14 cellular contexts compared by ENCODE assay signal in the genomic region with DNA sequence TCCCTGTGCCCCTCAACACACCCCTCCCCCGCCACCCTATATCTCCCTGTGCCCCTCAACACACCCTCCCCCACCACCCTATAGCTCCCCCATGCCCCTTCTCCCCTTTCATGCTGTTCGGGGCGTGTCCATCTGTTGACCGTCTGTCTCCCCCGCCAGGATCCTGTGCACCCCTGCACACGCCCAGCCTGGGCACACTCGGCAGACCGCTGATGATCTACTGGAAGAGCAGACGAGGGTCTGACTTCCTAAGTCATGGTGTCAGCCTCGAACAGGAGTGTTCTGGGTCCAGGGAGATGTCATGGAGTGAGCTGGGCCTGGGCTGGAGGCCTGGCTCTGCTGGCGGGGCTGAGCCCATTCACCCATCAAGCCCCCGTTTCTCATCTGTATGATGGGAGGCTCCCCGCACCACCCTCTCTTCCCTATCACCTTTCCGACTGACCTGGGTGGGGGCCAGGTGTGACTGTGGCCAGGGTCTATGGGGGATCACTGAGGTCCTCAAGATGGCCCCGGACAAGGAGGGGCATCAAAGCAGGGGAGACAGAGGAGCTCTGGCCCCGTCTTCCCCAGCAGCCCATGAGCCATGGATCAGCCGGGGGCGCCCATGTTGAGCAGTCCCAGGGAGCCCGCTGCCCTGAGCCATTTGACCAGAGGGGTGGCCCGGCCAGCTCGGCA. TPM values are rescaled to one million over a fixed set of nuclear protein-coding genes. Genes with fewer than 3 reads are reported as not detected.
DNase-seq lines count a peak whose midpoint lies in the region; ATAC-seq, FAIRE-seq and TF ChIP-seq lines count a peak whose summit lies in the region.
"Had no signal": no experiment of that assay in that cellular context is flagged by ENCODE, and none has a peak within 500 bp of the region (broad histone marks: within the 10 kb centered on the region; RNA-seq: fewer than 3 reads in every experiment).

No MANE protein-coding gene starts in this region.

- no peak overlapping the region for H3K27ac Mint-ChIP-seq in endothelial cell (ENCODE audit: unreplicated experiment)
- H3K27ac Mint-ChIP-seq: activated naive CD8-positive, alpha-beta T cell treated with anti-CD3 and anti-CD28 coated beads for 36 hours had no signal

- no peaks in the 10 kb centered on the region for H3K9me3 Mint-ChIP-seq in endothelial cell (ENCODE audit: unreplicated experiment)

- H3K4me1 ChIP-seq in Panc1 (ENCODE audit: control insufficient read depth, insufficient read depth, low read length) (peaks cover 12% of the 10 kb centered on the region; the same call in 1 of the 2 replicates), psoas muscle (peaks cover 17% of the 10 kb centered on the region)

- H3K36me3 ChIP-seq in Panc1 (ENCODE audit: control insufficient read depth, insufficient read depth, low read length) (no peaks in the 10 kb centered on the region), psoas muscle (ENCODE audit: insufficient read depth in 1 of 2, low read depth in 1 of 2) (no peaks in the 10 kb centered on the region)

- TF ChIP-seq CTCF in AG04450 (IDR thresholded peaks at IDR 0.05; ENCODE audit: low read depth, low read length) (no peak), Panc1 (IDR thresholded peaks at IDR 0.05) (no peak), psoas muscle (IDR thresholded peaks at IDR 0.05) (no peak), endothelial cell (IDR thresholded peaks at IDR 0.05; ENCODE audit: unreplicated experiment) (no peak)

- peaks cover 14% of the 10 kb centered on the region for H3K36me3 Mint-ChIP-seq in endothelial cell (ENCODE audit: low read depth, unreplicated experiment)
- H3K36me3 Mint-ChIP-seq: activated naive CD8-positive, alpha-beta T cell treated with anti-CD3 and anti-CD28 coated beads for 36 hours had no signal

- POLR2A ChIA-PET in AG04450 (lab: Yijun Ruan, JAX) = interaction anchor here (1.0 to 1.2 kb wide), 2 partner anchors 10 to 72 kb away, joined by 5 to 6 read pairs; no protein-coding TSS in a partner anchor
- POLR2A ChIA-PET in Panc1 (lab: Charles Lee) = no interaction called here

- no peak for TF ChIP-seq POLR2A in GM12891 (IDR thresholded peaks at IDR 0.05; ENCODE audit: low read depth, low read length)

- intact Hi-C loops in Panc1 (cut with micrococcal nuclease; ENCODE audit: unreplicated experiment) = no loop called here
- intact Hi-C loops in psoas muscle (cut with DNase I) = no loop called here

- no peak for FAIRE-seq in GM12891 (lab: Jason Lieb, UNC)
- FAIRE-seq: HTR-8/SVneo had no signal

- H3K9me3 ChIP-seq in AG04450 (ENCODE audit: control insufficient read depth, insufficient read depth, low read length) (peaks cover 23% of the 10 kb centered on the region), Panc1 (ENCODE audit: control insufficient read depth, insufficient read depth, low read depth, low read length) (no peaks in the 10 kb centered on the region), psoas muscle (no peaks in the 10 kb centered on the region)

- WGBS in psoas muscle, 3 donors = 57 to 63% (median 61%) methylated on average over 19 to 20 of the region's 21 CpGs

- H3K27me3 Mint-ChIP-seq in endothelial cell (ENCODE audit: unreplicated experiment) = peaks cover 19% of the 10 kb centered on the region
- H3K27me3 Mint-ChIP-seq: activated naive CD8-positive, alpha-beta T cell treated with anti-CD3 and anti-CD28 coated beads for 36 hours had no signal

- BruUV-seq in Panc1 (replicated peaks; lab: Mats Ljungman, UMichigan) = no TSS peak

- no peak overlapping the region for H3K4me3 ChIP-seq in AG04450 (ENCODE audit: low read depth, low read length)
- H3K4me3 ChIP-seq in Panc1 (ENCODE audit: low read depth in 2 of 2, low read length in 2 of 2) = no peak overlapping the region
- peak overlapping the region; percentile 15 for H3K4me3 ChIP-seq in psoas muscle

- DNase-seq in AG04450 (ENCODE audit: low read depth, low spot score) (no peak), Panc1 (ENCODE audit: low read depth, low spot score) (no peak), iPS-NIHi11 (ENCODE audit: low spot score) (peak; percentile 17), psoas muscle (no peak), putamen (ENCODE audit: low spot score) (no peak), GM12891 (ENCODE audit: insufficient read length, low spot score) (no peak), endothelial cell (ENCODE audit: low spot score) (no peak)
- DNase-seq: activated CD8-positive, alpha-beta memory T cell treated with anti-CD3 and anti-CD28 coated beads for 24 hours; activated naive CD8-positive, alpha-beta T cell treated with anti-CD3 and anti-CD28 coated beads for 36 hours; cortex of kidney; stimulated activated CD4-positive, alpha-beta T cell treated with anti-CD3 and anti-CD28 coated beads, Interleukin-1b, Interleukin-23, amount 100 ng/mL, for 48 hours had no signal

- peak; percentile 8; the same call in 1 of the 2 replicates for ATAC-seq in Panc1
- ATAC-seq in psoas muscle = no peak
- no peak for ATAC-seq in HG03159 (IDR thresholded peaks at IDR 0.05; ENCODE audit: unreplicated experiment)
- ATAC-seq: HCT116 had no signal

- H3K4me3 Mint-ChIP-seq in endothelial cell (ENCODE audit: unreplicated experiment) = no peak overlapping the region
- H3K4me3 Mint-ChIP-seq: activated naive CD8-positive, alpha-beta T cell treated with anti-CD3 and anti-CD28 coated beads for 36 hours had no signal

- H3K27ac ChIP-seq in AG04450 (ENCODE audit: low read depth, low read length) (peak overlapping the region; percentile 95), Panc1 (ENCODE audit: low read length) (no peak overlapping the region), psoas muscle (peak overlapping the region; percentile 84)

- in situ Hi-C loops in Panc1 (cut with HindIII; ENCODE audit: low pct_unique_long_range_greater_than_20kb, low sequenced_read_pairs) = no loop called here

- no peaks in the 10 kb centered on the region for H3K27me3 ChIP-seq in AG04450 (ENCODE audit: control insufficient read depth, insufficient read depth, low read length)
- H3K27me3 ChIP-seq in Panc1 (ENCODE audit: control insufficient read depth, insufficient read depth, low read length) = no peaks in the 10 kb centered on the region
- peaks cover 0 to 7% (median 0%) of the 10 kb centered on the region in 3 donors for H3K27me3 ChIP-seq in psoas muscle (ENCODE audit: insufficient read depth in 3 of 3, low read length in 2 of 3)

- CTCF ChIA-PET in AG04450 (lab: Charles Lee) (interaction anchor here (0.6 kb wide), 1 partner anchor 41 kb away, joined by 4 read pairs; no protein-coding TSS in a partner anchor), Panc1 (lab: Charles Lee) (no interaction called here)

- H3K4me1 Mint-ChIP-seq in endothelial cell (ENCODE audit: unreplicated experiment) = peaks cover 18% of the 10 kb centered on the region

TF ChIP-seq in GM12891, 5 proteins besides CTCF, POLR2A, EP300 and RAD21:
- no peak for TF ChIP-seq SPI1 (IDR thresholded peaks at IDR 0.05; ENCODE audit: low read depth, low read length)
- no peak for TF ChIP-seq TAF1 (IDR thresholded peaks at IDR 0.05; ENCODE audit: low read depth, low read length)
- no peak for TF ChIP-seq POU2F2 (IDR thresholded peaks at IDR 0.05; ENCODE audit: low read depth, low read length)
- no peak for TF ChIP-seq PAX5 (IDR thresholded peaks at IDR 0.05; ENCODE audit: insufficient read depth, low read length, severe bottlenecking)
- no peak for TF ChIP-seq POLR2AphosphoS5 (IDR thresholded peaks at IDR 0.05; ENCODE audit: low read depth, low read length)

RNA-seq across cellular contexts. Expression of a gene that starts 48.3 kb away (rescaled TPM):
- polyA plus RNA-seq in AG04450 (2011; rRNA removed) = 2.0 and 2.2 TPM in 2 replicates
- 5.3 and 6.3 TPM in 2 replicates for polyA minus RNA-seq in AG04450 (2011; rRNA and poly(A)+ RNA removed)
- total RNA-seq in Panc1 (2021; ENCODE audit: unreplicated experiment) = 18.5 TPM
- polyA plus RNA-seq in Panc1 (2012; ENCODE audit: insufficient read length) = 18.1 TPM
- 10 to 100 TPM; 13.9 to 30.4 (median 19.2) TPM for total RNA-seq in psoas muscle
- polyA plus RNA-seq in psoas muscle = 10 to 100 TPM in 2 of 3 donors, 1 to 10 TPM in 1; 9.1 to 24.4 (median 15.3) TPM
- polyA plus RNA-seq in GM12891 (2012; ENCODE audit: low read depth, missing spikeins) = 2.3 TPM
- total RNA-seq in endothelial cell (ENCODE audit: unreplicated experiment) = 0.85 TPM
